Comparison of ENCODE assay signal across 12 cellular contexts in genomic region chr3:65729553-65729952, GRCh38.
DNase-seq lines count a peak whose midpoint lies in the region; ATAC-seq, FAIRE-seq and TF ChIP-seq lines count a peak whose summit lies in the region.
"Had no signal": no experiment of that assay in that cellular context is flagged by ENCODE, and none has a peak within 500 bp of the region (broad histone marks: within the 10 kb centered on the region; RNA-seq: fewer than 3 reads in every experiment).

No MANE protein-coding gene starts in this region.

- H3K27me3 ChIP-seq in adrenal gland (no peaks in the 10 kb centered on the region), right cardiac atrium (ENCODE audit: control insufficient read depth, insufficient read depth) (no peaks in the 10 kb centered on the region), gastrocnemius medialis (no peaks in the 10 kb centered on the region)

- TF ChIP-seq POLR2A in adrenal gland (IDR thresholded peaks at IDR 0.05) (no peak), gastrocnemius medialis (IDR thresholded peaks at IDR 0.05) (no peak), H54 (IDR thresholded peaks at IDR 0.05; ENCODE audit: low read depth, low read length) (no peak)

- no peak for FAIRE-seq in H54 (lab: Jason Lieb, UNC)
- FAIRE-seq: G401.6, GM19239 had no signal

- WGBS in adrenal gland, 4 donors = 14 to 20% (median 19%) methylated on average over 2 of the region's 2 CpGs
- WGBS in right cardiac atrium = 16% methylated on average over 2 of the region's 2 CpGs

- TF ChIP-seq CTCF in adrenal gland (IDR thresholded peaks at IDR 0.05) = no peak
- TF ChIP-seq CTCF in gastrocnemius medialis (IDR thresholded peaks at IDR 0.05 in 4 of 5, conservative IDR thresholded peaks at IDR 0.05 in 1 of 5) = no peak

- H3K4me3 ChIP-seq in adrenal gland (no peak overlapping the region), right cardiac atrium (ENCODE audit: low read length) (no peak overlapping the region), gastrocnemius medialis (no peak overlapping the region)

- intact Hi-C loops in adrenal gland (cut with DNase I) = no loop called here
- intact Hi-C loops in right cardiac atrium (cut with DNase I) = no loop called here
- intact Hi-C loops in gastrocnemius medialis (cut with DNase I; ENCODE audit: low total_unique reads) = no loop called here

- H3K4me1 ChIP-seq in adrenal gland (replicated peaks in 1 of 2) = peaks cover 6 to 19% of the 10 kb centered on the region in 2 donors
- H3K4me1 ChIP-seq in right cardiac atrium (ENCODE audit: control insufficient read depth, insufficient read depth, low read length) = no peaks in the 10 kb centered on the region
- peaks cover 11 to 19% of the 10 kb centered on the region in 2 donors for H3K4me1 ChIP-seq in gastrocnemius medialis

- in situ Hi-C loops in gastrocnemius medialis (cut with MboI; ENCODE audit: low sequenced_read_pairs in 4 of 4) = loop anchor here in 3 of 4 donors (25.0 kb wide), 1 partner anchor 1192 kb away; no protein-coding TSS in a partner anchor

- H3K36me3 ChIP-seq in adrenal gland (replicated peaks in 1 of 2) = no peaks in the 10 kb centered on the region
- no peaks in the 10 kb centered on the region for H3K36me3 ChIP-seq in gastrocnemius medialis

- DNase-seq in GM03348 (ENCODE audit: low spot score) (peak; percentile 60), adrenal gland (peak; percentile 33 to 80 (median 53)), right cardiac atrium (no peak), gastrocnemius medialis (no peak), AML-193 (lab: John Stamatoyannopoulos, UW) (no peak), NCI-H1048 (lab: John Stamatoyannopoulos, UW) (no peak), H54 (ENCODE audit: insufficient read length, low spot score) (no peak)
- DNase-seq: activated CD4-positive, alpha-beta T cell treated with anti-CD3 and anti-CD28 coated beads, Interleukin-2, amount 50 U/mL, for 4 hours; activated naive CD8-positive, alpha-beta T cell treated with anti-CD3 and anti-CD28 coated beads, Interleukin-2, amount 50 U/mL, for 24 hours had no signal

- ATAC-seq in right cardiac atrium (peak; percentile 85 to 86), gastrocnemius medialis (peak; percentile 52 to 60), HG03469 (IDR thresholded peaks at IDR 0.05; ENCODE audit: unreplicated experiment) (no peak)
- ATAC-seq: activated naive CD8-positive, alpha-beta T cell treated with anti-CD3 and anti-CD28 coated beads, Interleukin-2, amount 50 U/mL, for 24 hours had no signal

- H3K9me3 ChIP-seq in adrenal gland (replicated peaks in 1 of 3) (no peaks in the 10 kb centered on the region), right cardiac atrium (ENCODE audit: control insufficient read depth, low read length) (no peaks in the 10 kb centered on the region), gastrocnemius medialis (no peaks in the 10 kb centered on the region)

- H3K27ac ChIP-seq in adrenal gland (peak overlapping the region in 3 of 5 donors; percentile 20 to 67 (median 51)), right cardiac atrium (ENCODE audit: low read length) (peak overlapping the region; percentile 23), gastrocnemius medialis (no peak overlapping the region)

Comparison
In these comparisons a context has a peak if more than half of its experiments do, and no peak if none do; other contexts are left out.
1. DNase-seq: peak in GM03348 (single experiment) and adrenal gland (7 of 7); none in right cardiac atrium (0 of 3), gastrocnemius medialis (0 of 2), AML-193 (0 of 2), NCI-H1048 (single experiment) and H54 (single experiment).
2. H3K27ac ChIP-seq: peak in adrenal gland (3 of 5) and right cardiac atrium (single experiment); none in gastrocnemius medialis (0 of 4).